Comparison of ENCODE assay signal across 17 cellular contexts in the genomic region with DNA sequence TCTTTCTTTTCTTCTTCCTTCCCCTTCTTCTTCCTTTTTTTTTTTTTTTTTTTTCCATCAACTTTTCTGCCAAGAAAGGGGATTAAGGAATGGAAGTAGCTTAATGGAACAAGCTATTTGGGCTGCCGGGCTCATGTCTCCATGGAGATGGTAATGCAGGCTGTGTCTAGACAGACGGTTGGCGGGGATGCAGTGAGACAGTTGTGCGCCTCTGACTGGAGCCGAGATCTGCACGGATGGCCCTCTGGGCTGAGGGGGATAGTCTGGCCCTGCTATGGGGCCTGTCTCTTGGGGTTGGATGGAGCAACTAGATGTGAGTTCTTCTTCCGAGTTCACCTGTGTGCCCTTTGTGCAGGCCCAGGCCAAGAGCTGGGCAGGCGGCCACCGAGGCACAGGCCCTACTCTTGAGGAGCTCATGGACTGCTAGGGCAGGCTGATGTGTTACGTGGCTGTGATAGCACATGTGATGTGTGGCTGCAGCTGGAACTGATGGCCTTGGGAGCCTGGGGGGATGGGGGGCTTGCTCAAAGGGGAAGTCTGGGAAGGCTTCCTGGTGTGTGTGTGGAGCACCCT. TPM values are rescaled to one million over a fixed set of nuclear protein-coding genes. Genes with fewer than 3 reads are reported as not detected.
"Had no signal": no experiment of that assay in that cellular context is flagged by ENCODE, and none has a peak within 500 bp of the region (broad histone marks: within the 10 kb centered on the region; RNA-seq: fewer than 3 reads in every experiment).

No MANE protein-coding gene starts in this region.

- ATAC-seq: left ventricle myocardium superior; natural killer cell treated with Interleukin-12 subunit alpha and Interleukin-12 subunit beta and Interleukin-15 and Interleukin-18, amount 100 ng/mL, for 72 hours; T-helper 17 cell; WTC11 had no signal

- H3K9me3 Mint-ChIP-seq: activated naive CD8-positive, alpha-beta T cell treated with anti-CD3 and anti-CD28 coated beads, Interleukin-2, amount 10 ng/mL, durations not matched to agents 7 days and 5 days; natural killer cell treated with Interleukin-12 subunit alpha and Interleukin-12 subunit beta and Interleukin-15 and Interleukin-18, amount 100 ng/mL, for 72 hours; WTC11 had no signal

- H3K4me3 Mint-ChIP-seq: activated naive CD8-positive, alpha-beta T cell treated with anti-CD3 and anti-CD28 coated beads, Interleukin-2, amount 10 ng/mL, durations not matched to agents 7 days and 5 days; natural killer cell treated with Interleukin-12 subunit alpha and Interleukin-12 subunit beta and Interleukin-15 and Interleukin-18, amount 100 ng/mL, for 72 hours; T-helper 17 cell; WTC11 had no signal

- H3K36me3 ChIP-seq: esophagus muscularis mucosa, prostate gland, right lobe of liver, spleen had no signal

- H3K4me1 ChIP-seq: esophagus muscularis mucosa, prostate gland, right lobe of liver, spleen had no signal

- H3K27ac Mint-ChIP-seq: activated naive CD8-positive, alpha-beta T cell treated with anti-CD3 and anti-CD28 coated beads, Interleukin-2, amount 10 ng/mL, durations not matched to agents 7 days and 5 days; natural killer cell treated with Interleukin-12 subunit alpha and Interleukin-12 subunit beta and Interleukin-15 and Interleukin-18, amount 100 ng/mL, for 72 hours; T-helper 17 cell; WTC11 had no signal

- H3K4me1 Mint-ChIP-seq: activated naive CD8-positive, alpha-beta T cell treated with anti-CD3 and anti-CD28 coated beads, Interleukin-2, amount 10 ng/mL, durations not matched to agents 7 days and 5 days; T-helper 17 cell had no signal

- H3K4me3 ChIP-seq: esophagus muscularis mucosa, prostate gland, right lobe of liver, spleen had no signal

- H3K9me3 ChIP-seq: esophagus muscularis mucosa, prostate gland, right lobe of liver, spleen had no signal

- H3K27me3 ChIP-seq: right lobe of liver had no signal

- H3K36me3 Mint-ChIP-seq: activated naive CD8-positive, alpha-beta T cell treated with anti-CD3 and anti-CD28 coated beads, Interleukin-2, amount 10 ng/mL, durations not matched to agents 7 days and 5 days; natural killer cell treated with Interleukin-12 subunit alpha and Interleukin-12 subunit beta and Interleukin-15 and Interleukin-18, amount 100 ng/mL, for 72 hours; WTC11 had no signal

- H3K27ac ChIP-seq: esophagus muscularis mucosa, prostate gland, right lobe of liver, spleen had no signal

- DNase-seq: activated CD4-positive, alpha-beta T cell treated with anti-CD3 and anti-CD28 coated beads for 4 hours; activated CD8-positive, alpha-beta memory T cell treated with anti-CD3 and anti-CD28 coated beads, Interleukin-2, amount 50 U/mL, for 48 hours; activated naive CD8-positive, alpha-beta T cell treated with anti-CD3 and anti-CD28 coated beads, Interleukin-2, amount 10 ng/mL, durations not matched to agents 7 days and 5 days; aorta; kidney glomerular epithelial cell; left ventricle myocardium superior; mesenchymal stem cell; right lobe of liver; spleen; stimulated activated CD4-positive, alpha-beta T cell treated with anti-CD3 and anti-CD28 coated beads, Interleukin-1b, Interleukin-23, amount 100 ng/mL, for 48 hours; T-helper 17 cell had no signal

RNA-seq across cellular contexts. Expression of a gene that starts 45.6 kb away (rescaled TPM):
- total RNA-seq: activated naive CD8-positive, alpha-beta T cell treated with anti-CD3 and anti-CD28 coated beads, Interleukin-2, amount 10 ng/mL, durations not matched to agents 7 days and 5 days; aorta; glomerular endothelial cell; natural killer cell treated with Interleukin-12 subunit alpha and Interleukin-12 subunit beta and Interleukin-15 and Interleukin-18, amount 100 ng/mL, for 72 hours; omental fat pad; T-helper 17 cell; WTC11 had no signal
- polyA plus RNA-seq: spleen had no signal
